32 cellular contexts compared by ENCODE assay signal in genomic region chr18:31380912-31381311, GRCh38. TPM values are rescaled to one million over a fixed set of nuclear protein-coding genes. Genes with fewer than 3 reads are reported as not detected.
"Had no signal": no experiment of that assay in that cellular context is flagged by ENCODE, and none has a peak within 500 bp of the region (broad histone marks: within the 10 kb centered on the region; RNA-seq: fewer than 3 reads in every experiment).

No MANE protein-coding gene starts in this region.

- H3K4me1 ChIP-seq: left lung, lower lobe of right lung, neural progenitor cell, parathyroid adenoma, psoas muscle, right lobe of liver, tibial nerve, uterus had no signal

- H3K27ac ChIP-seq: hepatocyte, left lung, lower lobe of right lung, neural progenitor cell, neutrophil, parathyroid adenoma, psoas muscle, right lobe of liver, tibial nerve, uterus had no signal

- DNase-seq: islet precursor cell; left colon; left lung; lower lobe of right lung; naive B cell; natural killer cell; nephron progenitor cell; occipital lobe; psoas muscle; right lobe of liver; stimulated activated CD4-positive, alpha-beta T cell treated with anti-CD3 and anti-CD28 coated beads, Interleukin-1b, Interleukin-23, amount 100 ng/mL, for 48 hours; stimulated activated CD4-positive, alpha-beta T cell treated with anti-CD3 and anti-CD28 coated beads, Interleukin-2, amount 100 ng/mL, for 48 hours; stimulated activated CD4-positive, alpha-beta T cell treated with anti-CD3 and anti-CD28 coated beads, Interleukin-4, amount 100 ng/mL, for 4 hours; stimulated activated CD8-positive, alpha-beta memory T cell treated with anti-CD3 and anti-CD28 coated beads, Interleukin-4, amount 100 ng/mL, for 48 hours; stimulated activated naive CD4-positive, alpha-beta T cell treated with Interleukin-2 at 50 U/mL for 16 hours; stimulated activated naive CD8-positive, alpha-beta T cell treated with anti-CD3 and anti-CD28 coated beads, Interleukin-15, amount 100 ng/mL, for 72 hours; substantia nigra; uterus had no signal

- H3K9me3 ChIP-seq: left lung, lower lobe of right lung, neutrophil, psoas muscle, right lobe of liver, tibial nerve, uterus had no signal

- H3K4me2 ChIP-seq: hepatocyte, neural progenitor cell, smooth muscle cell had no signal

- H3K4me3 ChIP-seq: hepatocyte, left lung, lower lobe of right lung, neural progenitor cell, psoas muscle, right lobe of liver, smooth muscle cell, tibial nerve, uterus had no signal

- H3K36me3 ChIP-seq: left lung, lower lobe of right lung, neural progenitor cell, neutrophil, right lobe of liver, tibial nerve, uterus had no signal

- ATAC-seq: left colon; left lung; lower lobe of right lung; natural killer cell; psoas muscle; right lobe of liver; stimulated activated memory B cell treated with anti-CD40 and anti-IgM and Interleukin-4, amounts not matched to agents 10 μg/mL and 1 μg/mL and 100 μg/mL, for 72 hours; stimulated activated naive CD8-positive, alpha-beta T cell treated with anti-CD3 and anti-CD28 coated beads, Interleukin-15, amount 100 ng/mL, for 72 hours had no signal

- H3K9ac ChIP-seq: neural progenitor cell, parathyroid adenoma had no signal

- H2AFZ ChIP-seq: hepatocyte, neural progenitor cell, parathyroid adenoma had no signal

- H3K27me3 ChIP-seq: hepatocyte, left lung, neural progenitor cell, right lobe of liver, tibial nerve, uterus had no signal

- H3K79me2 ChIP-seq: hepatocyte, parathyroid adenoma had no signal

RNA-seq across cellular contexts. Expression of gene DSG4, which starts 4.3 kb away (rescaled TPM):
- total RNA-seq: left lung, lower lobe of right lung, mononuclear cell, natural killer cell, occipital lobe, osteocyte, posterior vena cava, psoas muscle, right lobe of liver, skeletal muscle tissue, temporal lobe, tibial nerve, ureter had no signal
- polyA plus RNA-seq: liver, psoas muscle, smooth muscle cell had no signal
